ENCODE assay signal across 35 cellular contexts in genomic region chr20:59839372-59839771, GRCh38.
"Had no signal": no experiment of that assay in that cellular context is flagged by ENCODE, and none has a peak within 500 bp of the region (broad histone marks: within the 10 kb centered on the region; RNA-seq: fewer than 3 reads in every experiment).

No MANE protein-coding gene starts in this region.

- H3K27me3 ChIP-seq: ascending aorta, MG63 had no signal

- H3K4me3 ChIP-seq: ascending aorta, MG63, PC-9, SJSA1 had no signal

- H3K9me3 ChIP-seq: ascending aorta, MG63, SJSA1, SK-N-SH had no signal

- H3K9me3 Mint-ChIP-seq: activated CD4-positive, alpha-beta T cell treated with anti-CD3 and anti-CD28 coated beads, Interleukin-2, amount 10 ng/mL, durations not matched to agents 24 days and 14 days; activated CD8-positive, alpha-beta T cell treated with anti-CD3 and anti-CD28 coated beads for 36 hours; activated naive CD4-positive, alpha-beta T cell treated with anti-CD3 and anti-CD28 coated beads, Interleukin-2, amount 50 U/mL, for 24 hours; activated naive CD8-positive, alpha-beta T cell treated with anti-CD3 and anti-CD28 coated beads, Interleukin-2, amount 10 ng/mL, durations not matched to agents 7 days and 5 days; activated T-cell treated with anti-CD3 and anti-CD28 coated beads, Interleukin-2, amount 50 U/mL, for 24 hours; activated T-helper 2 cell treated with anti-CD3 and anti-CD28 coated beads, Interferon-gamma antibody, Interleukin-2, Interleukin-4, amounts not matched to agents 10 μg/mL and 5 μg/mL and 100 μg/mL, durations not matched to agents 14 hours and 24 hours and 36 hours; T-helper 1 cell treated with Interleukin-12 subunit alpha and Interleukin-12 subunit beta and Interleukin-4 antibody, amounts not matched to agents 30 μg/mL and 1 μg/mL, for 36 hours; T-helper 2 cell treated with Interferon-gamma antibody and Interleukin-4, amounts not matched to agents 5 μg/mL and 100 μg/mL, for 36 hours had no signal

- ATAC-seq: activated CD8-positive, alpha-beta T cell treated with anti-CD3 and anti-CD28 coated beads for 36 hours had no signal

- FAIRE-seq: bronchial epithelial cell, RCC 7860, TTC549 had no signal

- DNase-seq: activated CD4-positive, alpha-beta T cell treated with anti-CD3 and anti-CD28 coated beads, Interleukin-2, amount 10 ng/mL, durations not matched to agents 24 days and 14 days; activated CD4-positive, alpha-beta T cell treated with anti-CD3 and anti-CD28 coated beads, Interleukin-2, amount 50 U/mL, for 4 hours; activated CD8-positive, alpha-beta T cell treated with anti-CD3 and anti-CD28 coated beads for 36 hours; activated gamma-delta T cell; activated naive CD4-positive, alpha-beta T cell treated with Interleukin-2 at 50 U/mL for 16 hours; activated naive CD8-positive, alpha-beta T cell treated with anti-CD3 and anti-CD28 coated beads, Interleukin-2, amount 10 ng/mL, durations not matched to agents 7 days and 5 days; activated T-cell treated with anti-CD3 and anti-CD28 coated beads, Interleukin-2, amount 50 U/mL, for 24 hours; amygdala; Karpas-422; KBM-7; MG63; NCI-H1048; NCI-H1105 treated with DMSO at 0.1 percent for 48 hours; NCI-H1436; NCI-H1694; NCI-H1930; NCI-H2081 treated with DMSO at 0.1 percent for 48 hours; NCI-H226; NCI-H524 treated with DMSO at 0.1 percent for 48 hours; NCI-H748 treated with DMSO at 0.1 percent for 48 hours; NK-92 treated with Interleukin-12 subunit alpha and Interleukin-12 subunit beta, amount 100 ng/mL, for 24 hours; PC-9; SHP77 treated with DMSO at 0.1 percent for 48 hours; SK-N-SH had no signal

- H3K27ac ChIP-seq: ascending aorta, PC-9, RWPE1, SJSA1 had no signal

- H3K4me3 Mint-ChIP-seq: activated CD4-positive, alpha-beta T cell treated with anti-CD3 and anti-CD28 coated beads, Interleukin-2, amount 10 ng/mL, durations not matched to agents 24 days and 14 days; activated CD8-positive, alpha-beta T cell treated with anti-CD3 and anti-CD28 coated beads for 36 hours; activated naive CD4-positive, alpha-beta T cell treated with anti-CD3 and anti-CD28 coated beads, Interleukin-2, amount 50 U/mL, for 24 hours; activated naive CD8-positive, alpha-beta T cell treated with anti-CD3 and anti-CD28 coated beads, Interleukin-2, amount 10 ng/mL, durations not matched to agents 7 days and 5 days; activated T-cell treated with anti-CD3 and anti-CD28 coated beads, Interleukin-2, amount 50 U/mL, for 24 hours; IgD-negative memory B cell; T-helper 1 cell treated with Interleukin-12 subunit alpha and Interleukin-12 subunit beta and Interleukin-4 antibody, amounts not matched to agents 30 μg/mL and 1 μg/mL, for 36 hours; T-helper 2 cell treated with Interferon-gamma antibody and Interleukin-4, amounts not matched to agents 5 μg/mL and 100 μg/mL, for 36 hours had no signal

- H3K27ac Mint-ChIP-seq: activated CD4-positive, alpha-beta T cell treated with anti-CD3 and anti-CD28 coated beads, Interleukin-2, amount 10 ng/mL, durations not matched to agents 24 days and 14 days; activated CD8-positive, alpha-beta T cell treated with anti-CD3 and anti-CD28 coated beads for 36 hours; activated naive CD4-positive, alpha-beta T cell treated with anti-CD3 and anti-CD28 coated beads, Interleukin-2, amount 50 U/mL, for 24 hours; activated naive CD8-positive, alpha-beta T cell treated with anti-CD3 and anti-CD28 coated beads, Interleukin-2, amount 10 ng/mL, durations not matched to agents 7 days and 5 days; activated T-cell treated with anti-CD3 and anti-CD28 coated beads, Interleukin-2, amount 50 U/mL, for 24 hours; activated T-helper 2 cell treated with anti-CD3 and anti-CD28 coated beads, Interferon-gamma antibody, Interleukin-2, Interleukin-4, amounts not matched to agents 10 μg/mL and 5 μg/mL and 100 μg/mL, durations not matched to agents 14 hours and 24 hours and 36 hours; IgD-negative memory B cell; T-helper 1 cell treated with Interleukin-12 subunit alpha and Interleukin-12 subunit beta and Interleukin-4 antibody, amounts not matched to agents 30 μg/mL and 1 μg/mL, for 36 hours; T-helper 2 cell treated with Interferon-gamma antibody and Interleukin-4, amounts not matched to agents 5 μg/mL and 100 μg/mL, for 36 hours had no signal

- H3K36me3 Mint-ChIP-seq: activated naive CD4-positive, alpha-beta T cell treated with anti-CD3 and anti-CD28 coated beads, Interleukin-2, amount 50 U/mL, for 24 hours; activated naive CD8-positive, alpha-beta T cell treated with anti-CD3 and anti-CD28 coated beads, Interleukin-2, amount 10 ng/mL, durations not matched to agents 7 days and 5 days had no signal

- H3K36me3 ChIP-seq: ascending aorta, MG63, SJSA1 had no signal

- H3K4me1 Mint-ChIP-seq: activated CD4-positive, alpha-beta T cell treated with anti-CD3 and anti-CD28 coated beads, Interleukin-2, amount 10 ng/mL, durations not matched to agents 24 days and 14 days; activated naive CD4-positive, alpha-beta T cell treated with anti-CD3 and anti-CD28 coated beads, Interleukin-2, amount 50 U/mL, for 24 hours had no signal
